In genomic region chr12:67269632-67270578, GRCh38 we compare ENCODE assay signal across 7 cellular contexts. TPM values are rescaled to one million over a fixed set of nuclear protein-coding genes. Genes with fewer than 3 reads are reported as not detected.
DNase-seq lines count a peak whose midpoint lies in the region; ATAC-seq, FAIRE-seq and TF ChIP-seq lines count a peak whose summit lies in the region.

No MANE protein-coding gene starts in this region.

- WGBS in HepG2 (ENCODE audit: low lambda C conversion rate): under 1% methylated on average over 39 of the region's 61 CpGs

- DNase-seq in NCI-H1417 treated with DMSO at 0.1 percent for 48 hours (lab: John Stamatoyannopoulos, UW) (peak; percentile 79), cerebellum (ENCODE audit: low spot score) (peak; percentile 36), HepG2 (ENCODE audit: low spot score) (peak; percentile 15)
- peak; percentile 36 for DNase-seq in activated CD4-positive, alpha-beta T cell treated with anti-CD3 and anti-CD28 coated beads for 1 hour
- peak; percentile 25 to 39 for DNase-seq in stimulated activated CD4-positive, alpha-beta T cell treated with anti-CD3 and anti-CD28 coated beads, Interleukin-4, amount 100 ng/mL, for 48 hours (ENCODE audit: low read depth in 2 of 2)

- H3K36me3 ChIP-seq in HepG2 (replicated peaks in 1 of 2; ENCODE audit: control insufficient read depth in 1 of 2, insufficient read depth in 2 of 2, low read length in 2 of 2): no peaks in the 10 kb centered on the region; a peak in 1 of 5 replicates

- H3K27me3 ChIP-seq in HepG2 (ENCODE audit: control insufficient read depth in 1 of 2, insufficient read depth in 2 of 2, low read length in 2 of 2): no peaks in the 10 kb centered on the region; a peak in 2 of 5 replicates

- peak overlapping the region; percentile 96 for H3K27ac ChIP-seq in HepG2 (ENCODE audit: extremely low read length, insufficient read depth, low read length)

- TF ChIP-seq CTCF in HepG2 (CRISPR knock-in tag; IDR thresholded peaks at IDR 0.05): no peak

- peaks cover 45% of the 10 kb centered on the region for H3K4me1 ChIP-seq in HepG2 (ENCODE audit: insufficient read depth, low read length)

- peak overlapping the region; percentile 79 for H3K4me2 ChIP-seq in HepG2 (ENCODE audit: low read depth, low read length)

- peak; percentile 52 for TF ChIP-seq RAD21 in HepG2 (CRISPR knock-in tag; IDR thresholded peaks at IDR 0.05)

- peak overlapping the region; percentile 97 for H3K9ac ChIP-seq in HepG2 (ENCODE audit: insufficient read depth, low read depth, low read length)

- POLR2A ChIA-PET in HepG2 (lab: Yijun Ruan, JAX): interaction anchor here (0.6 to 2.2 kb wide), 17 partner anchors 8 to 1539 kb away, joined by 3 to 11 read pairs (median 5); partner anchors contain the start of genes DYRK2 and RAP1B

- TF ChIP-seq POLR2A in HepG2 (IDR thresholded peaks at IDR 0.05; ENCODE audit: insufficient read depth in 1 of 2, low read depth in 2 of 2, low read length in 2 of 2): no peak; a peak in 1 of 4 replicates

- in situ Hi-C loops in HepG2 (cut with HindIII; ENCODE audit: extremely low pct_ligation_motif_present, low pct_unique_long_range_greater_than_20kb): no loop called here

- TF ChIP-seq EP300 in HepG2 (IDR thresholded peaks at IDR 0.05; ENCODE audit: low read depth in 2 of 2, low read length in 2 of 2): no peak
- TF ChIP-seq EP300 in HepG2 (CRISPR knock-in tag; IDR thresholded peaks at IDR 0.05; ENCODE audit: borderline replicate concordance): no peak

- peak overlapping the region; percentile 89 to 96 (median 95) for H3K4me3 ChIP-seq in HepG2 (replicated peaks in 1 of 3; ENCODE audit: insufficient read depth in 1 of 3, low read depth in 2 of 3, low read length in 3 of 3)

- H4K20me1 ChIP-seq in HepG2 (ENCODE audit: insufficient read depth, low read length): peaks cover 39% of the 10 kb centered on the region

- FAIRE-seq in HepG2 (lab: Jason Lieb, UNC): no peak

- CTCF ChIA-PET in HepG2 (lab: Yijun Ruan, JAX; ENCODE audit: low intra/inter-chr PET ratio, low total read pairs): no interaction called here

- ATAC-seq in GM18498 (IDR thresholded peaks at IDR 0.05; ENCODE audit: unreplicated experiment) (peak; percentile 14), HG02623 (IDR thresholded peaks at IDR 0.05; ENCODE audit: unreplicated experiment) (peak; percentile 5), HepG2 (peak; percentile 20)

- intact Hi-C loops in HepG2 (cut with micrococcal nuclease; ENCODE audit: unreplicated experiment): no loop called here

- 0 out of 2 replicates have a peak, but pooled peaks cover 6% of the 10 kb centered on the region for H3K9me3 ChIP-seq in HepG2 (ENCODE audit: low read length)

- no TSS peak for BruUV-seq in HepG2 (replicated peaks; lab: Mats Ljungman, UMichigan)

- peaks cover 54% of the 10 kb centered on the region for H3K79me2 ChIP-seq in HepG2 (ENCODE audit: insufficient read depth, low read length)

- H2AFZ ChIP-seq in HepG2 (ENCODE audit: low read length): no peak overlapping the region

TF ChIP-seq in HepG2, 621 proteins besides CTCF, POLR2A, EP300 and RAD21 (continues in another document):
- TF ChIP-seq E2F1 (CRISPR knock-in tag; IDR thresholded peaks at IDR 0.05): no peak
- TF ChIP-seq ZGPAT (CRISPR knock-in tag; IDR thresholded peaks at IDR 0.05): no peak
- TF ChIP-seq ETV6 (CRISPR knock-in tag; conservative IDR thresholded peaks at IDR 0.05): no peak; the same call in 1 of the 2 replicates
- peak; percentile 86; the same call in 1 of the 2 replicates for TF ChIP-seq SAFB2 (CRISPR knock-in tag; IDR thresholded peaks at IDR 0.05; ENCODE audit: borderline replicate concordance, low read depth)
- TF ChIP-seq TBX2 (CRISPR knock-in tag; IDR thresholded peaks at IDR 0.05; ENCODE audit: borderline replicate concordance): peak; percentile 52; the same call in 1 of the 2 replicates
- TF ChIP-seq ZNF430 (CRISPR knock-in tag; IDR thresholded peaks at IDR 0.05): peak; percentile 75; the same call in 1 of the 2 replicates
- TF ChIP-seq GPN1 (CRISPR knock-in tag; IDR thresholded peaks at IDR 0.05; ENCODE audit: borderline replicate concordance): no peak
- peak; percentile 15; the same call in 1 of the 2 replicates for TF ChIP-seq ZFP90 (CRISPR knock-in tag; IDR thresholded peaks at IDR 0.05; ENCODE audit: borderline replicate concordance)
- peak; percentile 87; the same call in 1 of the 2 replicates for TF ChIP-seq ZNF367 (CRISPR knock-in tag; IDR thresholded peaks at IDR 0.05; ENCODE audit: borderline replicate concordance)
- 0 out of 2 replicates have a peak, but pooled peaks have one; percentile 7 for TF ChIP-seq MTA1 (CRISPR knock-in tag; IDR thresholded peaks at IDR 0.05; ENCODE audit: borderline replicate concordance)
- no peak for TF ChIP-seq ZMAT3 (CRISPR knock-in tag; conservative IDR thresholded peaks at IDR 0.05)
- TF ChIP-seq ZNF431 (CRISPR knock-in tag; IDR thresholded peaks at IDR 0.05; ENCODE audit: borderline replicate concordance, low read depth): peak; percentile 17; the same call in 1 of the 2 replicates
- 0 out of 2 replicates have a peak, but pooled peaks have one; percentile 34 for TF ChIP-seq TEAD2 (CRISPR knock-in tag; IDR thresholded peaks at IDR 0.05)
- TF ChIP-seq PHF20 (CRISPR knock-in tag; IDR thresholded peaks at IDR 0.05): no peak
- no peak for TF ChIP-seq TOE1 (CRISPR knock-in tag; IDR thresholded peaks at IDR 0.05)
- 0 out of 2 replicates have a peak, but pooled peaks have one; percentile 21 for TF ChIP-seq ZNF629 (CRISPR knock-in tag; conservative IDR thresholded peaks at IDR 0.05)

RNA-seq across cellular contexts. Expression of gene CAND1, which starts 0.7 kb away (rescaled TPM):
- 215 TPM for total RNA-seq in cerebellum
- 138 and 241 TPM in 2 replicates for total RNA-seq in HepG2 (2016; rRNA removed; fragmentation: Illumina TruSeq; extraction: Trizol)
- 6.2 and 6.5 TPM in 2 replicates for total RNA-seq in HepG2 (2016; cell fraction: cytosol; rRNA removed; fragmentation: Illumina TruSeq; extraction: Trizol; ENCODE audit: low read depth)
- 141 and 235 TPM in 2 replicates for total RNA-seq in HepG2 (2016; cell fraction: insoluble cytoplasmic fraction; rRNA removed; fragmentation: Illumina TruSeq; extraction: Trizol)
- 43.2 and 45.5 TPM in 2 replicates for total RNA-seq in HepG2 (2016; cell fraction: membrane; rRNA removed; fragmentation: Illumina TruSeq; extraction: Trizol)
- total RNA-seq in HepG2 (2016; cell fraction: nucleus; rRNA removed; fragmentation: Illumina TruSeq; extraction: Trizol): 120 and 125 TPM in 2 replicates
- 39.2 and 56.2 TPM in 2 replicates for polyA plus RNA-seq in HepG2 (2011; rRNA removed)
- 13.0 and 22.8 TPM in 2 replicates for polyA plus RNA-seq in HepG2 (2011; cell fraction: cytosol; rRNA removed)
- 25.8 and 28.3 TPM in 2 replicates for polyA plus RNA-seq in HepG2 (2011; cell fraction: nucleus; rRNA removed)
- 44.9 and 55.6 TPM in 2 replicates for polyA plus RNA-seq in HepG2 (2012)
- polyA plus RNA-seq in HepG2 (2016; cell fraction: cytosol; fragmentation: Illumina TruSeq; extraction: Trizol; ENCODE audit: low read depth): 2.3 and 3.2 TPM in 2 replicates
- polyA plus RNA-seq in HepG2 (2016; cell fraction: insoluble cytoplasmic fraction; fragmentation: Illumina TruSeq; extraction: Trizol; ENCODE audit: low read depth): 90.7 and 101 TPM in 2 replicates
- 8.6 and 11.2 TPM in 2 replicates for polyA plus RNA-seq in HepG2 (2016; cell fraction: membrane; fragmentation: Illumina TruSeq; extraction: Trizol; ENCODE audit: low read depth)
- 71.6 and 74.8 TPM in 2 replicates for polyA plus RNA-seq in HepG2 (2016; cell fraction: nucleus; fragmentation: Illumina TruSeq; extraction: Trizol; ENCODE audit: insufficient read depth, low read depth)
- 52.6 and 81.8 TPM in 2 replicates for polyA minus RNA-seq in HepG2 (2011; rRNA and poly(A)+ RNA removed; ENCODE audit: low replicate concordance)
- 51.5 and 58.3 TPM in 2 replicates for polyA minus RNA-seq in HepG2 (2011; cell fraction: cytosol; rRNA and poly(A)+ RNA removed)
- 143 and 156 TPM in 2 replicates for polyA minus RNA-seq in HepG2 (2011; cell fraction: nucleus; rRNA and poly(A)+ RNA removed)

Comparison
In these comparisons a context has a peak if more than half of its experiments do, and no peak if none do; other contexts are left out.
1. Peak in every context shown above with its lines: DNase-seq, ATAC-seq, H3K4me3 ChIP-seq and H3K27ac ChIP-seq.
2. DNase-seq: peak in every context shown above with its lines; median percentile 79 in NCI-H1417 treated with DMSO at 0.1 percent for 48 hours; 36 in activated CD4-positive, alpha-beta T cell treated with anti-CD3 and anti-CD28 coated beads for 1 hour; 36 in cerebellum; 32 in stimulated activated CD4-positive, alpha-beta T cell treated with anti-CD3 and anti-CD28 coated beads, Interleukin-4, amount 100 ng/mL, for 48 hours; 15 in HepG2.